ENCODE assay signal across 8 cellular contexts in genomic region chr1:44237721-44238457, GRCh38. TPM values are rescaled to one million over a fixed set of nuclear protein-coding genes. Genes with fewer than 3 reads are reported as not detected.
DNase-seq lines count a peak whose midpoint lies in the region; ATAC-seq and TF ChIP-seq lines count a peak whose summit lies in the region.

No MANE protein-coding gene starts in this region.

- peak; percentile 57 for TF ChIP-seq CTCF in osteoblast (IDR thresholded peaks at IDR 0.05; ENCODE audit: extremely low read depth, low read depth, low read length)

- no peaks in the 10 kb centered on the region for H3K27me3 ChIP-seq in osteoblast (ENCODE audit: insufficient read depth, low read length)

- H3K9me3 ChIP-seq in osteoblast (ENCODE audit: low read depth, low read length), result no peaks in the 10 kb centered on the region

- DNase-seq in AG20443 (ENCODE audit: low spot score) (peak; percentile 86), erythroblast (lab: John Stamatoyannopoulos, UW) (peak; percentile 75 to 78), osteoblast (ENCODE audit: insufficient read length, low spot score, missing footprints) (peak; percentile 91)
- peak; percentile 16 to 22 for DNase-seq in activated CD4-positive, alpha-beta T cell treated with anti-CD3 and anti-CD28 coated beads for 4 hours
- no peak for DNase-seq in NK-92 treated with Interleukin-12 subunit alpha and Interleukin-12 subunit beta, amount 100 ng/mL, for 24 hours (lab: John Stamatoyannopoulos, UW)

- H3K36me3 ChIP-seq in osteoblast (ENCODE audit: insufficient read depth, low read length), result no peaks in the 10 kb centered on the region

- ATAC-seq in HG02678 (IDR thresholded peaks at IDR 0.05; ENCODE audit: unreplicated experiment) (peak; percentile 50), GM18511 (IDR thresholded peaks at IDR 0.05; ENCODE audit: unreplicated experiment) (no peak), GM18907 (IDR thresholded peaks at IDR 0.05; ENCODE audit: unreplicated experiment) (no peak)

- peak overlapping the region; percentile 42 for H3K4me2 ChIP-seq in osteoblast (ENCODE audit: insufficient read depth, low read length)

- TF ChIP-seq POLR2A in erythroblast (IDR thresholded peaks at IDR 0.05; ENCODE audit: low read length), result no peak

- peaks cover 20% of the 10 kb centered on the region for H3K4me1 ChIP-seq in osteoblast (ENCODE audit: insufficient read depth, low read length)

- H4K20me1 ChIP-seq in osteoblast (ENCODE audit: insufficient read depth, low read length), result peaks cover 5% of the 10 kb centered on the region

- no peak overlapping the region for H3K27ac ChIP-seq in osteoblast (ENCODE audit: low read depth, low read length)

- no peaks in the 10 kb centered on the region for H3K79me2 ChIP-seq in osteoblast (ENCODE audit: insufficient read depth, low read length)

- H3K4me3 ChIP-seq in osteoblast (ENCODE audit: insufficient read depth, low read length), result no peak overlapping the region

- no peak overlapping the region for H2AFZ ChIP-seq in osteoblast (ENCODE audit: low read length)

RNA-seq across cellular contexts. Expression of gene DMAP1, which starts 24.6 kb away (rescaled TPM):
- 19.4 and 19.9 TPM in 2 replicates for total RNA-seq in osteoblast
